Comparison of ENCODE assay signal across 9 cellular contexts in genomic region chr3:1082024-1082633, GRCh38. TPM values are rescaled to one million over a fixed set of nuclear protein-coding genes. Genes with fewer than 3 reads are reported as not detected.
DNase-seq lines count a peak whose midpoint lies in the region; ATAC-seq, FAIRE-seq and TF ChIP-seq lines count a peak whose summit lies in the region.
"Had no signal": no experiment of that assay in that cellular context is flagged by ENCODE, and none has a peak within 500 bp of the region (broad histone marks: within the 10 kb centered on the region; RNA-seq: fewer than 3 reads in every experiment).

No MANE protein-coding gene starts in this region.

- H3K9me2 ChIP-seq in PC-9 (ENCODE audit: insufficient read depth) = no peaks in the 10 kb centered on the region

- POLR2A ChIA-PET in PC-9 (lab: Charles Lee; ENCODE audit: unreplicated experiment) = no interaction called here

- no TSS peak for BruUV-seq in PC-9 (replicated peaks; lab: Mats Ljungman, UMichigan)

- TF ChIP-seq CTCF in PC-9 (conservative IDR thresholded peaks at IDR 0.05) (peak; percentile 49; the same call in 1 of the 2 replicates), fibroblast of villous mesenchyme (IDR thresholded peaks at IDR 0.05; ENCODE audit: insufficient read depth, low read depth, low read length) (peak; percentile 62)

- CTCF ChIA-PET in PC-9 (lab: Charles Lee) = no interaction called here

- no peaks in the 10 kb centered on the region for H4K20me1 ChIP-seq in PC-9 (ENCODE audit: insufficient read depth)

- H3K9me3 ChIP-seq in PC-9 (ENCODE audit: insufficient read depth, low read depth) (no peaks in the 10 kb centered on the region), small intestine (ENCODE audit: control insufficient read depth, low read depth) (no peaks in the 10 kb centered on the region)

- H3K27me3 ChIP-seq in PC-9 (ENCODE audit: insufficient read depth, low read depth) (no peaks in the 10 kb centered on the region), small intestine (ENCODE audit: control insufficient read depth in 2 of 2, insufficient read depth in 2 of 2, low read length in 2 of 2) (no peaks in the 10 kb centered on the region)

- H3F3A ChIP-seq in PC-9 (ENCODE audit: insufficient read depth, low read depth) = no peaks in the 10 kb centered on the region

- H3K4me3 ChIP-seq in PC-9 (no peak overlapping the region), fibroblast of villous mesenchyme (ENCODE audit: low read depth, low read length) (no peak overlapping the region), small intestine (ENCODE audit: low read depth in 1 of 2, low read length in 2 of 2) (no peak overlapping the region)

- no peak overlapping the region for H3K4me2 ChIP-seq in PC-9

- no peak for FAIRE-seq in small intestine (lab: Jason Lieb, UNC)

- DNase-seq in NCI-H345 treated with DMSO at 0.1 percent for 48 hours (lab: John Stamatoyannopoulos, UW; ENCODE audit: unreplicated experiment) (peak; percentile 1), NCI-H345 (lab: John Stamatoyannopoulos, UW) (no peak), PC-9 (peak in 1 of 2 experiments; percentile 3), fibroblast of villous mesenchyme (ENCODE audit: low read depth) (peak; percentile 53), sciatic nerve (ENCODE audit: low spot score) (peak; percentile 65), small intestine (no peak)

- H3K36me3 ChIP-seq in PC-9 (ENCODE audit: low read depth) (no peaks in the 10 kb centered on the region), small intestine (ENCODE audit: control insufficient read depth in 2 of 2, insufficient read depth in 2 of 2, low read length in 2 of 2) (no peaks in the 10 kb centered on the region)

- H3K79me2 ChIP-seq in PC-9 (ENCODE audit: low read depth) = no peaks in the 10 kb centered on the region

- H3K4me1 ChIP-seq in PC-9 (replicated peaks; ENCODE audit: insufficient read depth) (no peaks in the 10 kb centered on the region), small intestine (ENCODE audit: control insufficient read depth in 2 of 2, insufficient read depth in 1 of 2, low read depth in 1 of 2, low read length in 1 of 2) (no peaks in the 10 kb centered on the region)

- H2AFZ ChIP-seq in PC-9 = no peak overlapping the region

- WGBS in small intestine, 3 donors = 54 to 60% (median 57%) methylated on average over 2 of the region's 2 CpGs

- intact Hi-C loops in PC-9 (cut with micrococcal nuclease; ENCODE audit: unreplicated experiment) = no loop called here
- intact Hi-C loops in sciatic nerve (cut with DNase I) = loop anchor here (10.0 kb wide), 1 partner anchor 383 kb away; no protein-coding TSS in a partner anchor

- H3K27ac ChIP-seq in PC-9 (no peak overlapping the region), small intestine (ENCODE audit: low read depth in 1 of 2, low read length in 1 of 2) (no peak overlapping the region)

- ATAC-seq in HG02571 (IDR thresholded peaks at IDR 0.05; ENCODE audit: unreplicated experiment) (peak; percentile 54), sciatic nerve (peak; percentile 61), GM21526 (IDR thresholded peaks at IDR 0.05; ENCODE audit: low FRiP score, unreplicated experiment) (no peak)

RNA-seq across cellular contexts. Expression of gene CNTN6, which starts 10.7 kb away (rescaled TPM):
- total RNA-seq in PC-9 (2021) = not detected in 2 replicates
- under 0.01 and 0.97 TPM in 2 replicates for total RNA-seq in fibroblast of villous mesenchyme
- 0.67 TPM for total RNA-seq in sciatic nerve
- polyA plus RNA-seq in small intestine = under 1 TPM in 1 of 3 donors, not detected in 2; 0.19 TPM
- total RNA-seq: CD4-positive, alpha-beta memory T cell had no signal
- polyA plus RNA-seq: CD4-positive, alpha-beta memory T cell had no signal

Comparison
In these comparisons a context has a peak if more than half of its experiments do, and no peak if none do; other contexts are left out.
1. DNase-seq: peak in NCI-H345 treated with DMSO at 0.1 percent for 48 hours (single experiment), fibroblast of villous mesenchyme (single experiment) and sciatic nerve (single experiment); none in NCI-H345 (single experiment) and small intestine (single experiment).